1 cellular context compared by ENCODE assay signal in the genomic region with DNA sequence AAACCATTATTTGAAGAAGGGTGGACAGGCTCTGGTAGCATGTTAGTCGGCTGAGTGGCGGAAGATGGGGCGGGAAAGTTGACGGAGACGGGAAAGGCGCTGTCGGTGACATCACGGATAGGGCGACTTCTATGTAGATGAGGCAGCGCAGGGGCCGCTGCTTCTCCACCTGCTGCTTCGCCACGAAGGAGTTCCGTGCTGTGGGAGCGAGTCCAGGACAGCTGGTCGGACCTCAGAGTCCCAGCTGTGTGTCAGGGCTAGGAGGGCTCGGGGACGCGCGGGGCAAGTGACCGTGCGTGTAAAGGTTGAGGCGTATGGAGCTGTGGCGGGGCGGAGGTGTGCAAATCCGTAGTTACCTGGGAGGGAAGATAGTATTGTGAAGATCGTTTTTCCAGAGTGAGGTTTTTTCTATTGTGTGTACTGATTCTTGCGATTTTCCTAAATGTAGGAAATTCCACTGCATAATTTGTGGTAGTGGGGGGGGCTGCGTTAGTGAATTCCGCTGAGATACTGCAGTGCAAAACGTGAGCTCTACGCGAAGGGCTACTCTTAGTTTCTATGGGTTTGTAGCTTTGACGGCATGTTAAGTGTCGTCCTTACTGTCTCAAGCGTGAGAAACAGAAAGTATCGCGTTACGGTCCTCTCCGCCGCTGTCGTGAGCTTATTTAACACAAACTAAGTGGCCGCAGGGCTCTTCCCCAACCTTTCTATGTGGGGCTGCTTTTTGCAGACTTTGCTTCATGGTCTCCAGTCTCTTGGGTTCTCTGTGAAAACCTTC.
TF ChIP-seq lines count a peak whose summit lies in the region.

No MANE protein-coding gene starts in this region.

TF ChIP-seq in HCT116, 20 proteins besides CTCF, POLR2A, EP300 and RAD21 (continued from another document):
- TF ChIP-seq, protein P1, sequence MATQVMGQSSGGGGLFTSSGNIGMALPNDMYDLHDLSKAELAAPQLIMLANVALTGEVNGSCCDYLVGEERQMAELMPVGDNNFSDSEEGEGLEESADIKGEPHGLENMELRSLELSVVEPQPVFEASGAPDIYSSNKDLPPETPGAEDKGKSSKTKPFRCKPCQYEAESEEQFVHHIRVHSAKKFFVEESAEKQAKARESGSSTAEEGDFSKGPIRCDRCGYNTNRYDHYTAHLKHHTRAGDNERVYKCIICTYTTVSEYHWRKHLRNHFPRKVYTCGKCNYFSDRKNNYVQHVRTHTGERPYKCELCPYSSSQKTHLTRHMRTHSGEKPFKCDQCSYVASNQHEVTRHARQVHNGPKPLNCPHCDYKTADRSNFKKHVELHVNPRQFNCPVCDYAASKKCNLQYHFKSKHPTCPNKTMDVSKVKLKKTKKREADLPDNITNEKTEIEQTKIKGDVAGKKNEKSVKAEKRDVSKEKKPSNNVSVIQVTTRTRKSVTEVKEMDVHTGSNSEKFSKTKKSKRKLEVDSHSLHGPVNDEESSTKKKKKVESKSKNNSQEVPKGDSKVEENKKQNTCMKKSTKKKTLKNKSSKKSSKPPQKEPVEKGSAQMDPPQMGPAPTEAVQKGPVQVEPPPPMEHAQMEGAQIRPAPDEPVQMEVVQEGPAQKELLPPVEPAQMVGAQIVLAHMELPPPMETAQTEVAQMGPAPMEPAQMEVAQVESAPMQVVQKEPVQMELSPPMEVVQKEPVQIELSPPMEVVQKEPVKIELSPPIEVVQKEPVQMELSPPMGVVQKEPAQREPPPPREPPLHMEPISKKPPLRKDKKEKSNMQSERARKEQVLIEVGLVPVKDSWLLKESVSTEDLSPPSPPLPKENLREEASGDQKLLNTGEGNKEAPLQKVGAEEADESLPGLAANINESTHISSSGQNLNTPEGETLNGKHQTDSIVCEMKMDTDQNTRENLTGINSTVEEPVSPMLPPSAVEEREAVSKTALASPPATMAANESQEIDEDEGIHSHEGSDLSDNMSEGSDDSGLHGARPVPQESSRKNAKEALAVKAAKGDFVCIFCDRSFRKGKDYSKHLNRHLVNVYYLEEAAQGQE (IDR thresholded peaks at IDR 0.05; ENCODE audit: low read depth): no peak
- TF ChIP-seq FOSL1 (IDR thresholded peaks at IDR 0.05; ENCODE audit: low read depth): peak; percentile 73
- no peak for TF ChIP-seq EZH2 (IDR thresholded peaks at IDR 0.05)
